Comparison of ENCODE assay signal across 17 cellular contexts in genomic region chr15:100714749-100715342, GRCh38.
DNase-seq lines count a peak whose midpoint lies in the region; TF ChIP-seq lines count a peak whose summit lies in the region.
"Had no signal": no experiment of that assay in that cellular context is flagged by ENCODE, and none has a peak within 500 bp of the region (broad histone marks: within the 10 kb centered on the region; RNA-seq: fewer than 3 reads in every experiment).

No MANE protein-coding gene starts in this region.

- H3K4me1 ChIP-seq in breast epithelium: peaks cover 0 to 5% of the 10 kb centered on the region in 2 donors
- no peaks in the 10 kb centered on the region for H3K4me1 ChIP-seq in spleen
- H3K4me1 ChIP-seq: BLaER1 treated with 17β-estradiol and CSF1 and Interleukin-3, amounts not matched to agents 10 nM and 100 nM; colonic mucosa; tibial artery had no signal

- no peaks in the 10 kb centered on the region for H3K27me3 ChIP-seq in breast epithelium
- peaks cover 0 to 7% (median 0%) of the 10 kb centered on the region in 7 donors for H3K27me3 ChIP-seq in spleen (replicated peaks in 1 of 7)
- H3K27me3 ChIP-seq: BLaER1 treated with 17β-estradiol and CSF1 and Interleukin-3, amounts not matched to agents 10 nM and 100 nM; colonic mucosa; tibial artery had no signal

- in situ Hi-C loops in KBM-7 (cut with MboI; ENCODE audit: low pct_unique_long_range_greater_than_20kb, low sequenced_read_pairs): no loop called here

- TF ChIP-seq CTCF in breast epithelium (IDR thresholded peaks at IDR 0.05) (no peak), spleen (IDR thresholded peaks at IDR 0.05 in 8 of 11, conservative IDR thresholded peaks at IDR 0.05 in 3 of 11) (no peak)

- H3K27ac ChIP-seq in breast epithelium (peak overlapping the region; percentile 12 to 95), spleen (no peak overlapping the region)
- H3K27ac ChIP-seq: BLaER1 treated with 17β-estradiol and CSF1 and Interleukin-3, amounts not matched to agents 10 nM and 100 nM; colonic mucosa; tibial artery; WERI-Rb-1 had no signal

- WGBS in spleen, 5 donors: 81 to 90% (median 84%) methylated on average over 14 of the region's 14 CpGs

- intact Hi-C loops in breast epithelium (cut with DNase I; ENCODE audit: low total_unique reads) (no loop called here), spleen (cut with DNase I; ENCODE audit: low total_unique reads) (no loop called here)

- H3K36me3 ChIP-seq in breast epithelium: no peaks in the 10 kb centered on the region
- no peaks in the 10 kb centered on the region for H3K36me3 ChIP-seq in spleen
- H3K36me3 ChIP-seq: BLaER1 treated with 17β-estradiol and CSF1 and Interleukin-3, amounts not matched to agents 10 nM and 100 nM; colonic mucosa; tibial artery; WERI-Rb-1 had no signal

- DNase-seq in NCI-H748 (lab: John Stamatoyannopoulos, UW; ENCODE audit: unreplicated experiment): peak; percentile 21
- DNase-seq in NCI-H748 treated with DMSO at 0.1 percent for 48 hours (lab: John Stamatoyannopoulos, UW): no peak
- peak; percentile 37 to 80 (median 79) for DNase-seq in NCI-H1417 (lab: John Stamatoyannopoulos, UW)
- DNase-seq in breast epithelium (ENCODE audit: low spot score in 2 of 2): peak; percentile 18 to 48
- DNase-seq in spleen: peak; percentile 53
- no peak for DNase-seq in KBM-7
- DNase-seq in EL: no peak
- no peak for DNase-seq in NCI-H2227 (lab: John Stamatoyannopoulos, UW; ENCODE audit: unreplicated experiment)
- DNase-seq: activated CD4-positive, alpha-beta memory T cell treated with anti-CD3 and anti-CD28 coated beads, Interleukin-2, amount 10 ng/mL, durations not matched to agents 7 days and 5 days; colonic mucosa; DND-41; GOT3; hypothalamus; stimulated activated naive B cell treated with anti-CD40 and anti-IgM and Interleukin-4, amounts not matched to agents 10 μg/mL and 1 μg/mL and 100 μg/mL, for 72 hours; WERI-Rb-1 had no signal

- no peak for TF ChIP-seq POLR2A in breast epithelium (IDR thresholded peaks at IDR 0.05)
- no peak for TF ChIP-seq POLR2A in spleen (IDR thresholded peaks at IDR 0.05)

- no peak overlapping the region for H3K4me3 ChIP-seq in breast epithelium
- no peak overlapping the region for H3K4me3 ChIP-seq in spleen
- H3K4me3 ChIP-seq: BLaER1 treated with 17β-estradiol and CSF1 and Interleukin-3, amounts not matched to agents 10 nM and 100 nM; colonic mucosa; tibial artery had no signal

- H3K9me3 ChIP-seq in breast epithelium: no peaks in the 10 kb centered on the region
- H3K9me3 ChIP-seq in spleen: no peaks in the 10 kb centered on the region
- H3K9me3 ChIP-seq: BLaER1 treated with 17β-estradiol and CSF1 and Interleukin-3, amounts not matched to agents 10 nM and 100 nM; colonic mucosa; tibial artery had no signal

Comparison
In these comparisons a context has a peak if more than half of its experiments do, and no peak if none do; other contexts are left out.
1. DNase-seq: peak in NCI-H748 (single experiment), NCI-H1417 (3 of 3), breast epithelium (2 of 2) and spleen (single experiment); none in NCI-H748 treated with DMSO at 0.1 percent for 48 hours (single experiment), KBM-7 (single experiment), EL (single experiment) and NCI-H2227 (single experiment).
2. H3K27ac ChIP-seq: peak in breast epithelium (2 of 2); none in spleen (0 of 8).